In the genomic region with DNA sequence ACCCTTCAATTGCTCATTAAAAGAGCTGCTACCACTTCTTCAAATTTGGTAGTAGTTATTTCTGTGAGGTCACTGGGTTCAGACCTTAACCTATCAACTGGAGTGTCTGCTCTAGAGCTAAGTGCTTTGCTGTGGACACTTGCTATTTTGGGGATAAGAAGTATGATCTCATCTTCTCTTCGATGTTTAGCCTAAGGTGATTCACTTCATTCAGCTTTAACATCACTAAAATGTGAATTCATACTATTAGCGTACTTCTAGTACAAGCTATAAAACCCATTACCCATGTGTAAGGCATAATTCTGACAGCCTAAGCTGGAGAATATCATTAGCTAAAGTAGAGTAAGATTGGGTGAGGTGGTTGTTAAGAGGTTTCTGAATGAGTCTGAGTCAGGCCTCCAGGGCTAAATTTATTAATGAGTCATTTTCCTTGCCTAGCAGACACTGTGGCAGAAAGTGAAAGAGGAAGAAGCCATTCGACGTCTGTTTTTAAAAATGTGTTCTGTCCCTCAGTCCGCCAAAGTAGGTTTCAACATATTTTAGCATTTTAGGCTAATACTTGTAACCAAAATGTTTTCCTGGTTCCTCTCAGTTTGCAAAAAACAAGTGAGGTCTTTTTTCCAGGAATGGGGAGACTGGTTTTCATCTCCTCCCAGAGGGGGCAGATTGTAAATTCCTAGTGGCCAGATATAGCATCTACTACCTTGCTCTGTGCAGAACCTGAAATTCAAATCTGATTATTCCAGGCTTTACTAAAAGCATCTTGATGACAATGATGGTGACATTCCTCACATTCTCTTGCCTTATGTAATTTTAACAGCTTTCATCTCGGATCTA, we compare ENCODE assay signal across 7 cellular contexts.
A peak's percentile ranks its signal among the peaks of the same experiment; 100 is the strongest.
DNase-seq lines count a peak whose midpoint lies in the region; ATAC-seq and FAIRE-seq lines count a peak whose summit lies in the region.

No MANE protein-coding gene starts in this region.

- H3K4me1 Mint-ChIP-seq in activated naive CD8-positive, alpha-beta T cell treated with anti-CD3 and anti-CD28 coated beads, Interleukin-2, amount 10 ng/mL, durations not matched to agents 7 days and 5 days: peaks cover 10% of the 10 kb centered on the region
- peaks cover 28% of the 10 kb centered on the region for H3K4me1 Mint-ChIP-seq in stimulated activated naive CD8-positive, alpha-beta T cell treated with anti-CD3 and anti-CD28 coated beads, Interleukin-15, Interleukin-2, amounts not matched to agents 100 ng/mL and 50 ng/mL, for 24 hours (ENCODE audit: low read depth)

- H3K27me3 Mint-ChIP-seq in activated naive CD8-positive, alpha-beta T cell treated with anti-CD3 and anti-CD28 coated beads, Interleukin-2, amount 10 ng/mL, durations not matched to agents 7 days and 5 days: peaks cover 16% of the 10 kb centered on the region
- H3K27me3 Mint-ChIP-seq in stimulated activated naive CD8-positive, alpha-beta T cell treated with anti-CD3 and anti-CD28 coated beads, Interleukin-15, Interleukin-2, amounts not matched to agents 100 ng/mL and 50 ng/mL, for 24 hours: peaks cover 18% of the 10 kb centered on the region

- H3K9me3 ChIP-seq in right cardiac atrium (ENCODE audit: control insufficient read depth, low read length): no peaks in the 10 kb centered on the region

- peak overlapping the region; percentile 61 for H3K4me3 Mint-ChIP-seq in activated naive CD8-positive, alpha-beta T cell treated with anti-CD3 and anti-CD28 coated beads, Interleukin-2, amount 10 ng/mL, durations not matched to agents 7 days and 5 days
- peak overlapping the region; percentile 31 for H3K4me3 Mint-ChIP-seq in stimulated activated naive CD8-positive, alpha-beta T cell treated with anti-CD3 and anti-CD28 coated beads, Interleukin-15, Interleukin-2, amounts not matched to agents 100 ng/mL and 50 ng/mL, for 24 hours

- peak overlapping the region; percentile 22 for H3K27ac Mint-ChIP-seq in activated naive CD8-positive, alpha-beta T cell treated with anti-CD3 and anti-CD28 coated beads, Interleukin-2, amount 10 ng/mL, durations not matched to agents 7 days and 5 days
- H3K27ac Mint-ChIP-seq in stimulated activated naive CD8-positive, alpha-beta T cell treated with anti-CD3 and anti-CD28 coated beads, Interleukin-15, Interleukin-2, amounts not matched to agents 100 ng/mL and 50 ng/mL, for 24 hours: peak overlapping the region; percentile 50

- H3K4me3 ChIP-seq in right cardiac atrium (ENCODE audit: low read length): no peak overlapping the region

- H3K9me3 Mint-ChIP-seq in activated naive CD8-positive, alpha-beta T cell treated with anti-CD3 and anti-CD28 coated beads, Interleukin-2, amount 10 ng/mL, durations not matched to agents 7 days and 5 days: peaks cover 2% of the 10 kb centered on the region
- H3K9me3 Mint-ChIP-seq in stimulated activated naive CD8-positive, alpha-beta T cell treated with anti-CD3 and anti-CD28 coated beads, Interleukin-15, Interleukin-2, amounts not matched to agents 100 ng/mL and 50 ng/mL, for 24 hours: peaks cover 5% of the 10 kb centered on the region

- H3K36me3 Mint-ChIP-seq in activated naive CD8-positive, alpha-beta T cell treated with anti-CD3 and anti-CD28 coated beads, Interleukin-2, amount 10 ng/mL, durations not matched to agents 7 days and 5 days: no peaks in the 10 kb centered on the region
- no peaks in the 10 kb centered on the region for H3K36me3 Mint-ChIP-seq in stimulated activated naive CD8-positive, alpha-beta T cell treated with anti-CD3 and anti-CD28 coated beads, Interleukin-15, Interleukin-2, amounts not matched to agents 100 ng/mL and 50 ng/mL, for 24 hours (ENCODE audit: low read depth)

- peak; percentile 97 for ATAC-seq in activated naive CD8-positive, alpha-beta T cell treated with anti-CD3 and anti-CD28 coated beads, Interleukin-2, amount 10 ng/mL, durations not matched to agents 7 days and 5 days (ENCODE audit: low read depth)
- peak; percentile 94 for ATAC-seq in right cardiac atrium

- WGBS in right cardiac atrium: 39% methylated on average over 6 of the region's 6 CpGs

- POLR2A ChIA-PET in activated naive CD8-positive, alpha-beta T cell treated with anti-CD3 and anti-CD28 coated beads, Interleukin-2, amount 10 ng/mL, durations not matched to agents 7 days and 5 days (lab: Charles Lee): no interaction called here

- intact Hi-C loops in right cardiac atrium (cut with DNase I): no loop called here

- DNase-seq in GM18507 (ENCODE audit: extremely low spot score, insufficient read length, low read depth): peak; percentile 68
- peak; percentile 87 for DNase-seq in HCEC 1CT
- DNase-seq in LoVo (ENCODE audit: low spot score): peak; percentile 81
- DNase-seq in activated naive CD8-positive, alpha-beta T cell treated with anti-CD3 and anti-CD28 coated beads, Interleukin-2, amount 10 ng/mL, durations not matched to agents 7 days and 5 days: no peak
- DNase-seq in right cardiac atrium: no peak
- no peak for DNase-seq in cortex of kidney (lab: John Stamatoyannopoulos, UW)

- no peaks in the 10 kb centered on the region for H3K27me3 ChIP-seq in right cardiac atrium (ENCODE audit: control insufficient read depth, insufficient read depth)

- FAIRE-seq in GM18507 (lab: Jason Lieb, UNC): peak; percentile 97

- no peaks in the 10 kb centered on the region for H3K4me1 ChIP-seq in right cardiac atrium (ENCODE audit: control insufficient read depth, insufficient read depth, low read length)

- H3K27ac ChIP-seq in right cardiac atrium (ENCODE audit: low read length): no peak overlapping the region

Comparison
In these comparisons a context has a peak if more than half of its experiments do, and no peak if none do; other contexts are left out.
1. DNase-seq: peak in GM18507 (single experiment), HCEC 1CT (single experiment) and LoVo (single experiment); none in activated naive CD8-positive, alpha-beta T cell treated with anti-CD3 and anti-CD28 coated beads, Interleukin-2, amount 10 ng/mL, durations not matched to agents 7 days and 5 days (single experiment), right cardiac atrium (0 of 3) and cortex of kidney (single experiment).